8 cellular contexts compared by ENCODE assay signal in the genomic region with DNA sequence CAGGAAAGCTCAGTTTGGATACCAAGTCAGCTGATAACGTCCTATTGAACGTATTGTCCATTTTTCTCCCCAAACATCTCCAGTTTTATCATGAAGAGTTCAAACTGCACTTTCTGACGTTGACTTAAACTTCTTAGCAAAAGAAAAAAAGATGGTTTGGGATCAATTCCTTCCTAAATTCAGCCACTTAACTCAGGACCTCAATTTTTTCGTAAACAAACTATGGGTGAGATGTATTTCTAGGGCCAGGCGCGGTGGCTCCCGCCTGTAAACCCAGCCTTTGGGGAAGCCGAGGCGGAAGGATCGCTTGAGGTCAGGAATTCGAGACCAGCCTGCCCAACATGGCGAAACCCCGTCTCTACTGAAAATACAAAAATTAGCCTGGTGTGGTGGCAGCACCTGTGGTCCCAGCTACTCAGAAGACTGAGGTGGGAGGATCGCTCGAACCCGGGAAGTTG. TPM values are rescaled to one million over a fixed set of nuclear protein-coding genes. Genes with fewer than 3 reads are reported as not detected.
DNase-seq lines count a peak whose midpoint lies in the region; ATAC-seq and TF ChIP-seq lines count a peak whose summit lies in the region.

No MANE protein-coding gene starts in this region.

- intact Hi-C loops in gastrocnemius medialis (cut with DNase I; ENCODE audit: low total_unique reads): loop anchor here (1.0 to 5.0 kb wide), 3 partner anchors 34 to 138 kb away; partner anchors contain the start of gene RBSN

- H3K9me3 ChIP-seq in SK-N-MC (ENCODE audit: low read depth, low read length): no peaks in the 10 kb centered on the region
- H3K9me3 ChIP-seq in gastrocnemius medialis: no peaks in the 10 kb centered on the region

- peaks cover 18 to 20% of the 10 kb centered on the region in 2 donors for H3K4me1 ChIP-seq in gastrocnemius medialis

- H3K36me3 ChIP-seq in SK-N-MC (ENCODE audit: insufficient read depth, low read length): no peaks in the 10 kb centered on the region
- H3K36me3 ChIP-seq in gastrocnemius medialis: no peaks in the 10 kb centered on the region

- H3K4me3 ChIP-seq in SK-N-MC: peak overlapping the region; percentile 85
- H3K4me3 ChIP-seq in fibroblast of mammary gland (ENCODE audit: control insufficient read depth, low read depth, low read length): peak overlapping the region; percentile 91
- H3K4me3 ChIP-seq in gastrocnemius medialis: peak overlapping the region; percentile 74 to 99 (median 85)

- no peak overlapping the region for H3K9ac ChIP-seq in SK-N-MC (ENCODE audit: insufficient read length)

- ATAC-seq in GM18907 (IDR thresholded peaks at IDR 0.05; ENCODE audit: unreplicated experiment) (peak; percentile 10), gastrocnemius medialis (peak in 1 of 2 donors; percentile 2)

- no peak for TF ChIP-seq CTCF in fibroblast of mammary gland (conservative IDR thresholded peaks at IDR 0.05; ENCODE audit: control insufficient read depth, insufficient read depth, low read depth, low read length)
- TF ChIP-seq CTCF in gastrocnemius medialis (IDR thresholded peaks at IDR 0.05 in 4 of 5, conservative IDR thresholded peaks at IDR 0.05 in 1 of 5): no peak

- no peak for TF ChIP-seq POLR2A in gastrocnemius medialis (IDR thresholded peaks at IDR 0.05)

- in situ Hi-C loops in gastrocnemius medialis (cut with MboI; ENCODE audit: low sequenced_read_pairs in 4 of 4): loop anchor here in 3 of 4 donors (10.0 to 25.0 kb wide), 4 partner anchors 128 to 928 kb away; partner anchors contain the start of genes CCDC174 (in 2 of the 3), NR2C2 (in 2 of the 3) and TMEM43 (in 1 of the 3)

- H3K27ac ChIP-seq in SK-N-MC (no peak overlapping the region), gastrocnemius medialis (peak overlapping the region; percentile 83 to 97 (median 94))

- no peaks in the 10 kb centered on the region for H3K27me3 ChIP-seq in gastrocnemius medialis

- DNase-seq in SK-N-MC (ENCODE audit: low read depth, low spot score): no peak
- no peak for DNase-seq in fibroblast of mammary gland (ENCODE audit: low read depth)
- DNase-seq in gastrocnemius medialis: no peak
- no peak for DNase-seq in NCI-H187 (lab: John Stamatoyannopoulos, UW)
- DNase-seq in NCI-H82 (lab: John Stamatoyannopoulos, UW): no peak
- DNase-seq in NCI-H2227 treated with DMSO at 0.1 percent for 48 hours (lab: John Stamatoyannopoulos, UW): no peak
- DNase-seq in activated CD4-positive, CD25-positive, alpha-beta regulatory T cell treated with anti-CD3 and anti-CD28 coated beads, Interleukin-2, amount 50 U/mL, for 72 hours: no peak

RNA-seq across cellular contexts. Expression of gene MRPS25, which starts 0.5 kb away (rescaled TPM):
- total RNA-seq in gastrocnemius medialis: 10 to 100 TPM; 71.4 to 88.6 (median 73.9) TPM

RNA-seq across cellular contexts. Expression of gene RBSN, which starts 33.4 kb away (rescaled TPM):
- total RNA-seq in gastrocnemius medialis: 10 to 100 TPM; 26.8 to 42.6 (median 28.6) TPM
